ENCODE assay signal across 8 cellular contexts in genomic region chr13:94192576-94192975, GRCh38.
A peak's percentile ranks its signal among the peaks of the same experiment; 100 is the strongest.
DNase-seq lines count a peak whose midpoint lies in the region; ATAC-seq lines count a peak whose summit lies in the region.

No MANE protein-coding gene starts in this region.

- intact Hi-C loops in left colon (cut with DNase I, micrococcal nuclease), result no loop called here

- DNase-seq in NCI-H2107 treated with DMSO at 0.1 percent for 48 hours (lab: John Stamatoyannopoulos, UW; ENCODE audit: unreplicated experiment), result peak; percentile 1
- DNase-seq in NCI-H2107 (lab: John Stamatoyannopoulos, UW), result no peak
- DNase-seq in SW480 (ENCODE audit: low spot score), result peak; percentile 11
- peak in 1 of 2 donors; percentile 24 for DNase-seq in left colon
- DNase-seq in activated CD4-positive, alpha-beta T cell treated with anti-CD3 and anti-CD28 coated beads, Interleukin-2, amount 50 U/mL, for 4 hours, result no peak

- peak; percentile 55 for ATAC-seq in HG03342 (IDR thresholded peaks at IDR 0.05; ENCODE audit: unreplicated experiment)
- ATAC-seq in left colon, result peak; percentile 65
- no peak for ATAC-seq in GM21423 (IDR thresholded peaks at IDR 0.05; ENCODE audit: unreplicated experiment)
- ATAC-seq in activated CD4-positive, CD25-positive, alpha-beta regulatory T cell treated with anti-CD3 and anti-CD28 coated beads, Interleukin-2, amount 50 U/mL, for 24 hours, result no peak

Comparison
In these comparisons a context has a peak if more than half of its experiments do, and no peak if none do; other contexts are left out.
1. DNase-seq: peak in NCI-H2107 treated with DMSO at 0.1 percent for 48 hours (single experiment) and SW480 (single experiment); none in NCI-H2107 (single experiment) and activated CD4-positive, alpha-beta T cell treated with anti-CD3 and anti-CD28 coated beads, Interleukin-2, amount 50 U/mL, for 4 hours (0 of 2).
2. ATAC-seq: peak in HG03342 (single experiment) and left colon (single experiment); none in GM21423 (single experiment) and activated CD4-positive, CD25-positive, alpha-beta regulatory T cell treated with anti-CD3 and anti-CD28 coated beads, Interleukin-2, amount 50 U/mL, for 24 hours (0 of 2).